ENCODE assay signal across 15 cellular contexts in genomic region chr9:136025481-136025880, GRCh38.
DNase-seq lines count a peak whose midpoint lies in the region; ATAC-seq and TF ChIP-seq lines count a peak whose summit lies in the region.
"Had no signal": no experiment of that assay in that cellular context is flagged by ENCODE, and none has a peak within 500 bp of the region (broad histone marks: within the 10 kb centered on the region; RNA-seq: fewer than 3 reads in every experiment).

No MANE protein-coding gene starts in this region.

- H3K27me3 Mint-ChIP-seq in endodermal cell (ENCODE audit: insufficient read depth) (peaks cover 4% of the 10 kb centered on the region), progenitor cell of endocrine pancreas (no peaks in the 10 kb centered on the region)

- H3K27ac Mint-ChIP-seq in endodermal cell: no peak overlapping the region
- H3K27ac Mint-ChIP-seq in progenitor cell of endocrine pancreas: peak overlapping the region; percentile 71

- TF ChIP-seq CTCF in endodermal cell (conservative IDR thresholded peaks at IDR 0.05) (no peak), progenitor cell of endocrine pancreas (IDR thresholded peaks at IDR 0.05; ENCODE audit: unreplicated experiment) (no peak)

- H3K36me3 ChIP-seq in SK-N-MC (ENCODE audit: insufficient read depth, low read length) (peaks cover 29% of the 10 kb centered on the region), adipocyte (ENCODE audit: control insufficient read depth, insufficient read depth, low read length, severe bottlenecking) (peaks cover 2% of the 10 kb centered on the region), endodermal cell (ENCODE audit: control insufficient read depth, insufficient read depth, low read length) (peaks cover 8% of the 10 kb centered on the region)

- DNase-seq in SK-N-MC (ENCODE audit: low read depth, low spot score) (no peak), adipocyte (ENCODE audit: low read depth) (no peak), endodermal cell (peak; percentile 9), progenitor cell of endocrine pancreas (ENCODE audit: low spot score, unreplicated experiment) (no peak), NCI-H2081 (lab: John Stamatoyannopoulos, UW) (no peak), occipital lobe (lab: John Stamatoyannopoulos, UW) (no peak)
- no peak for DNase-seq in stimulated activated naive CD8-positive, alpha-beta T cell treated with anti-CD3 and anti-CD28 coated beads, Interleukin-15, Interleukin-2, amounts not matched to agents 100 U/mL and 50 U/mL, for 24 hours
- DNase-seq: Caco-2; CD8-positive, alpha-beta memory T cell; DND-41; GDM1; HCEC 1CT; HFFc6 had no signal

- peaks cover 25% of the 10 kb centered on the region for H3K36me3 Mint-ChIP-seq in endodermal cell (ENCODE audit: low read depth)
- H3K36me3 Mint-ChIP-seq in progenitor cell of endocrine pancreas (ENCODE audit: insufficient read depth): peaks cover 8% of the 10 kb centered on the region

- H3K4me3 ChIP-seq in SK-N-MC (no peak overlapping the region), adipocyte (ENCODE audit: low read length) (no peak overlapping the region), endodermal cell (ENCODE audit: low read length) (no peak overlapping the region)
- H3K4me3 ChIP-seq: A549 had no signal

- no peak overlapping the region for H3K4me3 Mint-ChIP-seq in endodermal cell
- H3K4me3 Mint-ChIP-seq in progenitor cell of endocrine pancreas (ENCODE audit: low read depth): no peak overlapping the region
- H3K4me3 Mint-ChIP-seq: CD8-positive, alpha-beta memory T cell; HFFc6 had no signal

- H3K27me3 ChIP-seq in adipocyte (replicated peaks; ENCODE audit: control insufficient read depth, insufficient read depth, low read length) (no peaks in the 10 kb centered on the region), endodermal cell (ENCODE audit: control insufficient read depth, insufficient read depth, low read length, poor library complexity, severe bottlenecking) (no peaks in the 10 kb centered on the region)

- H3K9me3 ChIP-seq in SK-N-MC (ENCODE audit: low read depth, low read length) (no peaks in the 10 kb centered on the region), adipocyte (ENCODE audit: control insufficient read depth, low read length) (no peaks in the 10 kb centered on the region), endodermal cell (ENCODE audit: control insufficient read depth, low read length) (peaks cover 17% of the 10 kb centered on the region)
- H3K9me3 ChIP-seq: A549, Caco-2 had no signal

- no peak for ATAC-seq in stimulated activated naive CD8-positive, alpha-beta T cell treated with anti-CD3 and anti-CD28 coated beads, Interleukin-15, Interleukin-2, amounts not matched to agents 100 U/mL and 50 U/mL, for 24 hours
- ATAC-seq: A549 had no signal

- peaks cover 8% of the 10 kb centered on the region for H3K9me3 Mint-ChIP-seq in endodermal cell
- no peaks in the 10 kb centered on the region for H3K9me3 Mint-ChIP-seq in progenitor cell of endocrine pancreas (ENCODE audit: low read depth)
- H3K9me3 Mint-ChIP-seq: HFFc6 had no signal

- H3K4me1 ChIP-seq in adipocyte (ENCODE audit: control insufficient read depth, insufficient read depth, low read length) (peaks cover 20% of the 10 kb centered on the region), endodermal cell (ENCODE audit: control insufficient read depth, insufficient read depth, low read length) (no peaks in the 10 kb centered on the region)
- H3K4me1 ChIP-seq: A549, Caco-2 had no signal

- H3K9ac ChIP-seq in SK-N-MC (ENCODE audit: insufficient read length) (no peak overlapping the region), adipocyte (ENCODE audit: low read length) (peak overlapping the region; percentile 17), endodermal cell (ENCODE audit: extremely low read depth, low read length, poor library complexity, severe bottlenecking) (no peak overlapping the region)

- H3K4me1 Mint-ChIP-seq in endodermal cell: no peaks in the 10 kb centered on the region
- H3K4me1 Mint-ChIP-seq in progenitor cell of endocrine pancreas (ENCODE audit: low read depth): peaks cover 2% of the 10 kb centered on the region

- 91 to 100% methylated on average over 2 to 10 of the region's 10 CpGs for WGBS in endodermal cell (ENCODE audit: insufficient coverage in 1 of 2, insufficient read length in 1 of 2), 2 experiments

- H3K27ac ChIP-seq in SK-N-MC: peak overlapping the region; percentile 77
- H3K27ac ChIP-seq in endodermal cell (ENCODE audit: low read depth, low read length): no peak overlapping the region
- H3K27ac ChIP-seq: A549, HL-60 had no signal
